Comparison of ENCODE assay signal across 8 cellular contexts in genomic region chr15:51132384-51133139, GRCh38. TPM values are rescaled to one million over a fixed set of nuclear protein-coding genes. Genes with fewer than 3 reads are reported as not detected.
DNase-seq lines count a peak whose midpoint lies in the region; ATAC-seq and TF ChIP-seq lines count a peak whose summit lies in the region.

No MANE protein-coding gene starts in this region.

- no peak overlapping the region for H3K9ac ChIP-seq in Karpas-422 (ENCODE audit: low read length)

- no peak for TF ChIP-seq POLR2A in body of pancreas (IDR thresholded peaks at IDR 0.05)
- no peak for TF ChIP-seq POLR2A in suprapubic skin (IDR thresholded peaks at IDR 0.05)

- WGBS in body of pancreas, 2 donors, result 61 to 76% methylated on average over 6 of the region's 6 CpGs
- WGBS in suprapubic skin, result 76% methylated on average over 6 of the region's 6 CpGs

- H3K4me1 ChIP-seq in Karpas-422 (ENCODE audit: low read length) (peaks cover 27% of the 10 kb centered on the region), body of pancreas (no peaks in the 10 kb centered on the region), suprapubic skin (peaks cover 17% of the 10 kb centered on the region)

- peaks cover 10% of the 10 kb centered on the region for H3K27me3 Mint-ChIP-seq in activated T-helper 17 cell treated with anti-CD3 and anti-CD28 coated beads, Interleukin-2, amount 50 U/mL, for 72 hours

- no peaks in the 10 kb centered on the region for H3K9me2 ChIP-seq in Karpas-422 (replicated peaks; ENCODE audit: insufficient read depth, low read length)

- no peaks in the 10 kb centered on the region for H3K36me3 Mint-ChIP-seq in activated T-helper 17 cell treated with anti-CD3 and anti-CD28 coated beads, Interleukin-2, amount 50 U/mL, for 72 hours (ENCODE audit: low read depth)

- H3K4me3 ChIP-seq in Karpas-422 (ENCODE audit: low read length) (no peak overlapping the region), body of pancreas (no peak overlapping the region), suprapubic skin (no peak overlapping the region)

- DNase-seq in ELF-1 (ENCODE audit: low read depth, low spot score) (peak; percentile 42), Karpas-422 (peak; percentile 73), body of pancreas (peak in 3 of 4 donors; percentile 18 to 33 (median 26)), iris pigment epithelial cell (ENCODE audit: low read depth) (peak; percentile 99), suprapubic skin (ENCODE audit: low spot score in 2 of 2) (no peak), NCI-H1436 treated with DMSO at 0.1 percent for 48 hours (lab: John Stamatoyannopoulos, UW) (no peak)

- no peaks in the 10 kb centered on the region for H3K79me2 ChIP-seq in Karpas-422 (ENCODE audit: low read length)

- H3K27ac ChIP-seq in Karpas-422 (ENCODE audit: low read length) (no peak overlapping the region), body of pancreas (no peak overlapping the region), suprapubic skin (peak overlapping the region; percentile 42)

- no peaks in the 10 kb centered on the region for H3K36me3 ChIP-seq in Karpas-422 (ENCODE audit: insufficient read depth, low read length)
- no peaks in the 10 kb centered on the region for H3K36me3 ChIP-seq in body of pancreas (replicated peaks in 1 of 2; ENCODE audit: insufficient read depth in 1 of 2, low read depth in 2 of 2)
- H3K36me3 ChIP-seq in suprapubic skin, result no peaks in the 10 kb centered on the region

- intact Hi-C loops in body of pancreas (cut with DNase I), result no loop called here

- H3K9me3 ChIP-seq in Karpas-422 (ENCODE audit: low read length) (no peaks in the 10 kb centered on the region), body of pancreas (no peaks in the 10 kb centered on the region), suprapubic skin (no peaks in the 10 kb centered on the region)

- TF ChIP-seq EP300 in suprapubic skin (IDR thresholded peaks at IDR 0.05), result no peak

- no peak overlapping the region for H2AFZ ChIP-seq in Karpas-422 (ENCODE audit: low read length)

- H3K4me1 Mint-ChIP-seq in activated T-helper 17 cell treated with anti-CD3 and anti-CD28 coated beads, Interleukin-2, amount 50 U/mL, for 72 hours, result no peaks in the 10 kb centered on the region

- TF ChIP-seq CTCF in body of pancreas (IDR thresholded peaks at IDR 0.05) (peak; percentile 15 to 51 (median 40)), suprapubic skin (IDR thresholded peaks at IDR 0.05) (peak; percentile 63 to 89)

- no peak overlapping the region for H3K4me3 Mint-ChIP-seq in activated T-helper 17 cell treated with anti-CD3 and anti-CD28 coated beads, Interleukin-2, amount 50 U/mL, for 72 hours

- H4K20me1 ChIP-seq in Karpas-422 (ENCODE audit: insufficient read depth, low read depth, low read length), result no peaks in the 10 kb centered on the region

- no peaks in the 10 kb centered on the region for H3K9me3 Mint-ChIP-seq in activated T-helper 17 cell treated with anti-CD3 and anti-CD28 coated beads, Interleukin-2, amount 50 U/mL, for 72 hours

- ATAC-seq in body of pancreas (peak; percentile 52), GM21723 (IDR thresholded peaks at IDR 0.05; ENCODE audit: unreplicated experiment) (no peak)
- ATAC-seq in activated T-helper 17 cell treated with anti-CD3 and anti-CD28 coated beads, Interleukin-2, amount 50 U/mL, for 72 hours (replicated peaks), result no peak

- no peaks in the 10 kb centered on the region for H3K27me3 ChIP-seq in Karpas-422 (ENCODE audit: low read length)
- H3K27me3 ChIP-seq in body of pancreas, result no peaks in the 10 kb centered on the region
- H3K27me3 ChIP-seq in suprapubic skin, result no peaks in the 10 kb centered on the region

- H3K4me2 ChIP-seq in Karpas-422 (ENCODE audit: low read depth, low read length, poor library complexity, severe bottlenecking), result no peak overlapping the region

- H3K27ac Mint-ChIP-seq in activated T-helper 17 cell treated with anti-CD3 and anti-CD28 coated beads, Interleukin-2, amount 50 U/mL, for 72 hours, result no peak overlapping the region

RNA-seq across cellular contexts. Expression of gene TNFAIP8L3, which starts 37.9 kb away (rescaled TPM):
- total RNA-seq in Karpas-422 (2014; rRNA removed; shearing (Covaris generic); ENCODE audit: low replicate concordance), result not detected in 2 replicates
- total RNA-seq in body of pancreas, result 1 to 10 TPM in 1 of 2 donors, not detected in 1; 2.9 TPM
- 10 to 100 TPM; 11.1 to 30.0 (median 15.9) TPM for total RNA-seq in suprapubic skin
- total RNA-seq in activated T-helper 17 cell treated with anti-CD3 and anti-CD28 coated beads, Interleukin-2, amount 50 U/mL, for 72 hours, result not detected

Comparison
In these comparisons a context has a peak if more than half of its experiments do, and no peak if none do; other contexts are left out.
1. DNase-seq: peak in ELF-1 (single experiment), Karpas-422 (single experiment), body of pancreas (3 of 4) and iris pigment epithelial cell (single experiment); none in suprapubic skin (0 of 2) and NCI-H1436 treated with DMSO at 0.1 percent for 48 hours (single experiment).